8 cellular contexts compared by ENCODE assay signal in the genomic region with DNA sequence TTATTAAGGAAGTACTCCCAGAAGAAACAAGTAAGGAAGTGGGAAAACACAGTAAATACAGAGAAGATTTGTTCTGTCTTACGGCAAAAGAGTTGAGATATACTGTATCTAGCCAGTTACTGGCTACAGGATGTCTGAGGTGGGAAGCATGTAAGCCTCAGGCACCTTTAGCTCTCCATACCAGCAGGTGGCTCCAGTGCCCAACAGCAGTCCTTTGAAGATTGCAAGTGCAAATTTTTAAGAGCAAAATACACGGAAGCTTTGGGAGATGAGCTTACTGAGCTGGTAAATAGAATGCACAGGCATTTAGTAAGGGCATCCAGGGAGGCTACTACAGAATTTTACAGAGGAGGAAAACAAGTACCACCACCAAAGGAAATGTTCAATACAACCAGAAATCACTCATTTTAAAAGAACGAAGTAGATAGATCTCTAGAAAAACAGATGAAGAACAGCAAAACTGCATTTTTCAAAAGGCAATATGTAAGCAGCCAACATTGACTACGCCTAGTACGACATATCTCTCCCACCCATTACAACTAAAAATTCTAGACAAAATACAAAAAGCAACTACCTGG. TPM values are rescaled to one million over a fixed set of nuclear protein-coding genes. Genes with fewer than 3 reads are reported as not detected.
A peak's percentile ranks its signal among the peaks of the same experiment; 100 is the strongest.
DNase-seq lines count a peak whose midpoint lies in the region; ATAC-seq and TF ChIP-seq lines count a peak whose summit lies in the region.
"Had no signal": no experiment of that assay in that cellular context is flagged by ENCODE, and none has a peak within 500 bp of the region (broad histone marks: within the 10 kb centered on the region; RNA-seq: fewer than 3 reads in every experiment).

No MANE protein-coding gene starts in this region.

- H3K27me3 Mint-ChIP-seq in activated CD4-positive, alpha-beta T cell treated with anti-CD3 and anti-CD28 coated beads, Interleukin-2, amount 10 ng/mL, durations not matched to agents 7 days and 5 days, result peaks cover 37% of the 10 kb centered on the region

- H3K36me3 Mint-ChIP-seq in activated CD4-positive, alpha-beta T cell treated with anti-CD3 and anti-CD28 coated beads, Interleukin-2, amount 10 ng/mL, durations not matched to agents 7 days and 5 days (ENCODE audit: low read depth), result no peaks in the 10 kb centered on the region

- POLR2A ChIA-PET in GM10248 (lab: Yijun Ruan, JAX), result no interaction called here
- POLR2A ChIA-PET in activated CD4-positive, alpha-beta T cell treated with anti-CD3 and anti-CD28 coated beads, Interleukin-2, amount 10 ng/mL, durations not matched to agents 7 days and 5 days (lab: Charles Lee), result no interaction called here

- no peak overlapping the region for H3K4me3 Mint-ChIP-seq in activated CD4-positive, alpha-beta T cell treated with anti-CD3 and anti-CD28 coated beads, Interleukin-2, amount 10 ng/mL, durations not matched to agents 7 days and 5 days

- no peaks in the 10 kb centered on the region for H3K9me3 ChIP-seq in MG63

- H3K4me3 ChIP-seq in MG63, result no peak overlapping the region

- no peaks in the 10 kb centered on the region for H3K9me3 Mint-ChIP-seq in activated CD4-positive, alpha-beta T cell treated with anti-CD3 and anti-CD28 coated beads, Interleukin-2, amount 10 ng/mL, durations not matched to agents 7 days and 5 days

- no peak for DNase-seq in GM10248 (ENCODE audit: extremely low spot score)
- peak; percentile 30 for DNase-seq in MG63
- DNase-seq in activated CD4-positive, alpha-beta T cell treated with anti-CD3 and anti-CD28 coated beads, Interleukin-2, amount 10 ng/mL, durations not matched to agents 7 days and 5 days, result peak; percentile 45
- DNase-seq in midbrain (lab: John Stamatoyannopoulos, UW), result peak; percentile 57
- no peak for DNase-seq in NOMO-1 treated with dmso at 0.1 percent for 144 hours (lab: John Stamatoyannopoulos, UW; ENCODE audit: unreplicated experiment)
- no peak for DNase-seq in 8988T

- no peak overlapping the region for H3K27ac Mint-ChIP-seq in activated CD4-positive, alpha-beta T cell treated with anti-CD3 and anti-CD28 coated beads, Interleukin-2, amount 10 ng/mL, durations not matched to agents 7 days and 5 days

- CTCF ChIA-PET in GM10248 (lab: Yijun Ruan, JAX), result interaction anchor here (1.0 kb wide), 1 partner anchor 129 kb away, joined by 4 read pairs; no protein-coding TSS in a partner anchor
- CTCF ChIA-PET in activated CD4-positive, alpha-beta T cell treated with anti-CD3 and anti-CD28 coated beads, Interleukin-2, amount 10 ng/mL, durations not matched to agents 7 days and 5 days (lab: Charles Lee), result interaction anchor here (1.1 kb wide), 1 partner anchor 116 kb away, joined by 4 read pairs; no protein-coding TSS in a partner anchor

- H3K4me1 Mint-ChIP-seq in activated CD4-positive, alpha-beta T cell treated with anti-CD3 and anti-CD28 coated beads, Interleukin-2, amount 10 ng/mL, durations not matched to agents 7 days and 5 days, result no peaks in the 10 kb centered on the region

- ATAC-seq in GM21390 (IDR thresholded peaks at IDR 0.05; ENCODE audit: unreplicated experiment), result no peak

- H3K27me3 ChIP-seq in MG63, result peaks cover 13% of the 10 kb centered on the region

- TF ChIP-seq CTCF in GM10248 (IDR thresholded peaks at IDR 0.05; ENCODE audit: control extremely low read depth, extremely low read depth, low read depth, missing control alignments), result peak; percentile 31

- no peaks in the 10 kb centered on the region for H3K36me3 ChIP-seq in MG63

RNA-seq across cellular contexts. Expression of gene VSTM2B, which starts 57.9 kb away (rescaled TPM):
- not detected in 2 replicates for total RNA-seq in MG63 (2014; rRNA removed; shearing (Covaris generic); ENCODE audit: low replicate concordance)
- total RNA-seq in activated CD4-positive, alpha-beta T cell treated with anti-CD3 and anti-CD28 coated beads, Interleukin-2, amount 10 ng/mL, durations not matched to agents 7 days and 5 days, result not detected
- total RNA-seq: T-helper 1 cell treated with Interleukin-12 subunit alpha and Interleukin-12 subunit beta and Interleukin-4 antibody, amounts not matched to agents 30 ng/mL and 1 ng/mL, for 36 hours had no signal

Comparison
In these comparisons a context has a peak if more than half of its experiments do, and no peak if none do; other contexts are left out.
1. DNase-seq: peak in MG63 (single experiment), activated CD4-positive, alpha-beta T cell treated with anti-CD3 and anti-CD28 coated beads, Interleukin-2, amount 10 ng/mL, durations not matched to agents 7 days and 5 days (single experiment) and midbrain (single experiment); none in GM10248 (single experiment), NOMO-1 treated with dmso at 0.1 percent for 144 hours (single experiment) and 8988T (single experiment).